Comparison of ENCODE assay signal across 1 cellular context in the genomic region with DNA sequence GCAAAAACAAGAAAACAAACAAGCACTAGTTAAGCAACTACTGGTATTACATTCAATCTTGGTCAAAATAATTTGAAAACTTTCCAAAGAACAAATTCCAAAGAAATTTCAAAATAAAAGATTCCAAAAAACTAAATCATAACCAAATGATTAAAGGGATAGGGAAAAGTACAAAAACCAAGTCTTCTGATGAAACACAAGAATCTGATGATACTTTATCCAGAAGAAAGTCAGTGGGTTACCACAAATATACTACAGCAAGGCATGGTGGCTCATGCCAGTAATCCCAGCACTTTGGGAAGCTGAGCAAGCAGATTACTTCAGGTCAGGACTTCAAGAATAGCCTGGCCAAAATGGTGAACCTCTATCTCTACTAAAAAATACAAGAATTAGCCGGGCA.
TF ChIP-seq lines count a peak whose summit lies in the region.

No MANE protein-coding gene starts in this region.

TF ChIP-seq in IMR-90, 13 proteins besides CTCF, POLR2A, EP300 and RAD21:
- TF ChIP-seq RFX5 (IDR thresholded peaks at IDR 0.05; ENCODE audit: low read depth, low read length): no peak
- no peak for TF ChIP-seq CHD1 (IDR thresholded peaks at IDR 0.05; ENCODE audit: low read depth, low read length)
- no peak for TF ChIP-seq MXI1 (IDR thresholded peaks at IDR 0.05; ENCODE audit: borderline replicate concordance, low read depth, low read length)
- TF ChIP-seq, protein P1, sequence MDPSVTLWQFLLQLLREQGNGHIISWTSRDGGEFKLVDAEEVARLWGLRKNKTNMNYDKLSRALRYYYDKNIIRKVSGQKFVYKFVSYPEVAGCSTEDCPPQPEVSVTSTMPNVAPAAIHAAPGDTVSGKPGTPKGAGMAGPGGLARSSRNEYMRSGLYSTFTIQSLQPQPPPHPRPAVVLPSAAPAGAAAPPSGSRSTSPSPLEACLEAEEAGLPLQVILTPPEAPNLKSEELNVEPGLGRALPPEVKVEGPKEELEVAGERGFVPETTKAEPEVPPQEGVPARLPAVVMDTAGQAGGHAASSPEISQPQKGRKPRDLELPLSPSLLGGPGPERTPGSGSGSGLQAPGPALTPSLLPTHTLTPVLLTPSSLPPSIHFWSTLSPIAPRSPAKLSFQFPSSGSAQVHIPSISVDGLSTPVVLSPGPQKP (IDR thresholded peaks at IDR 0.05; ENCODE audit: borderline replicate concordance, low read depth, low read length): no peak
- TF ChIP-seq MAFK (IDR thresholded peaks at IDR 0.05; ENCODE audit: low read depth, low read length): no peak
- no peak for TF ChIP-seq CEBPB (IDR thresholded peaks at IDR 0.05; ENCODE audit: low read depth, low read length)
- TF ChIP-seq RCOR1 (IDR thresholded peaks at IDR 0.05; ENCODE audit: insufficient replicate concordance, low read length): no peak
- TF ChIP-seq BHLHE40 (IDR thresholded peaks at IDR 0.05; ENCODE audit: low read depth, low read length): no peak
- no peak for TF ChIP-seq FOS (IDR thresholded peaks at IDR 0.05; ENCODE audit: low read depth, low read length)
- TF ChIP-seq, protein P2, sequence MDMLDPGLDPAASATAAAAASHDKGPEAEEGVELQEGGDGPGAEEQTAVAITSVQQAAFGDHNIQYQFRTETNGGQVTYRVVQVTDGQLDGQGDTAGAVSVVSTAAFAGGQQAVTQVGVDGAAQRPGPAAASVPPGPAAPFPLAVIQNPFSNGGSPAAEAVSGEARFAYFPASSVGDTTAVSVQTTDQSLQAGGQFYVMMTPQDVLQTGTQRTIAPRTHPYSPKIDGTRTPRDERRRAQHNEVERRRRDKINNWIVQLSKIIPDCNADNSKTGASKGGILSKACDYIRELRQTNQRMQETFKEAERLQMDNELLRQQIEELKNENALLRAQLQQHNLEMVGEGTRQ (IDR thresholded peaks at IDR 0.05; ENCODE audit: low read depth, low read length): no peak
